8 cellular contexts compared by ENCODE assay signal in the genomic region with DNA sequence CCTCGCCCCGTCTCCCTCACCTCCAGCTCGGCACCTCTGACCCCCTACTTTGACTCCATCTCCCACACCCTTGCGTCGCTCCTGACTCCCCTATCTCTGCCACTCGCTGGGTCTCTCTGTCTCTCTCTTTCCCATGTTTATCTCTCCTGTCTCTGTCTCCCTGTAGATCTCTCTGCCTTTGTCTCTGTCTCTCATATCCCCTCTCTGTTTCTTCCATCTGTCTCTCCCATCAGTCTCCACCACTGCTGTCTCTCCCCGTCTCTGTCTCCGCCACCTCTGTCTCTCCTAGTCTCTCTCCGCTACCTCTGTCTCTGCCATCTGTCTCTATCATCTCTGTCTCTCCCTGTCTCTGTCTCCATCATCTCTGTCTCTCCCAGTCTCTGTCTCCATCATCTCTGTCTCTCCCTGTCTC. TPM values are rescaled to one million over a fixed set of nuclear protein-coding genes. Genes with fewer than 3 reads are reported as not detected.
DNase-seq lines count a peak whose midpoint lies in the region; ATAC-seq, FAIRE-seq and TF ChIP-seq lines count a peak whose summit lies in the region.

No MANE protein-coding gene starts in this region.

- no peak for TF ChIP-seq POLR2A in heart left ventricle (IDR thresholded peaks at IDR 0.05)

- TF ChIP-seq CTCF in heart left ventricle (IDR thresholded peaks at IDR 0.05) = no peak

- no peak for DNase-seq in heart left ventricle
- no peak for DNase-seq in cardiac septum (ENCODE audit: low spot score)
- no peak for DNase-seq in adipocyte (ENCODE audit: low read depth)
- peak; percentile 13 for DNase-seq in kidney glomerular epithelial cell (lab: John Stamatoyannopoulos, UW)
- peak; percentile 29 for DNase-seq in urothelium cell line (ENCODE audit: low spot score)
- no peak for DNase-seq in islet precursor cell

- peaks cover 0 to 55% (median 35%) of the 10 kb centered on the region in 12 donors for H3K4me1 ChIP-seq in heart left ventricle
- H3K4me1 ChIP-seq in adipocyte (ENCODE audit: control insufficient read depth, insufficient read depth, low read length) = peaks cover 8% of the 10 kb centered on the region

- intact Hi-C loops in heart left ventricle (cut with DNase I) = loop anchor here in 1 of 10 donors (2.0 kb wide), 1 partner anchor 17 kb away; no protein-coding TSS in a partner anchor
- intact Hi-C loops in cardiac septum (cut with DNase I) = no loop called here

- 12 to 17% (median 16%) methylated on average over 8 to 9 of the region's 9 CpGs for WGBS in heart left ventricle, 4 donors

- H3K9ac ChIP-seq in adipocyte (ENCODE audit: low read length) = peak overlapping the region; percentile 91

- H3K9me3 ChIP-seq in heart left ventricle (no peaks in the 10 kb centered on the region), adipocyte (ENCODE audit: control insufficient read depth, low read length) (no peaks in the 10 kb centered on the region)

- H3K27me3 ChIP-seq in heart left ventricle = peaks cover 0 to 19% (median 0%) of the 10 kb centered on the region in 9 donors
- H3K27me3 ChIP-seq in adipocyte (replicated peaks; ENCODE audit: control insufficient read depth, insufficient read depth, low read length) = no peaks in the 10 kb centered on the region

- peak overlapping the region in 10 of 12 donors; percentile 1 to 78 (median 52) for H3K27ac ChIP-seq in heart left ventricle

- H3K36me3 ChIP-seq in heart left ventricle (no peaks in the 10 kb centered on the region), adipocyte (ENCODE audit: control insufficient read depth, insufficient read depth, low read length, severe bottlenecking) (no peaks in the 10 kb centered on the region)

- no peak for FAIRE-seq in urothelium cell line (lab: Jason Lieb, UNC)

- H3K4me3 ChIP-seq in heart left ventricle = peak overlapping the region in 9 of 12 donors; percentile 6 to 46 (median 42)
- H3K4me3 ChIP-seq in adipocyte (ENCODE audit: low read length) = peak overlapping the region; percentile 84

- ATAC-seq in heart left ventricle (peak in 1 of 4 donors; percentile 6), GM18870 (IDR thresholded peaks at IDR 0.05; ENCODE audit: unreplicated experiment) (no peak), HG02623 (IDR thresholded peaks at IDR 0.05; ENCODE audit: unreplicated experiment) (no peak)

RNA-seq across cellular contexts. Expression of a gene that starts 12.4 kb away (rescaled TPM):
- 1 to 10 TPM; 1.9 to 5.4 (median 4.6) TPM for total RNA-seq in heart left ventricle
- 1 to 10 TPM; 3.8 to 5.0 TPM for polyA plus RNA-seq in heart left ventricle
- 4.4 TPM for total RNA-seq in cardiac septum

RNA-seq across cellular contexts. Expression of a gene that starts 13.0 kb away (rescaled TPM):
- 10 to 100 TPM in 8 of 9 donors, 1 to 10 TPM in 1; 6.7 to 23.8 (median 14.9) TPM for total RNA-seq in heart left ventricle
- polyA plus RNA-seq in heart left ventricle = 10 to 100 TPM; 29.5 to 33.3 TPM
- 23.1 TPM for total RNA-seq in cardiac septum

RNA-seq across cellular contexts. Expression of a gene that starts 31.3 kb away (rescaled TPM):
- 10 to 100 TPM in 5 of 9 donors, 1 to 10 TPM in 4; 4.8 to 14.0 (median 10.3) TPM for total RNA-seq in heart left ventricle
- 1 to 10 TPM; 7.4 to 8.3 TPM for polyA plus RNA-seq in heart left ventricle
- total RNA-seq in cardiac septum = 18.0 TPM

Comparison
In these comparisons a context has a peak if more than half of its experiments do, and no peak if none do; other contexts are left out.
1. DNase-seq: peak in kidney glomerular epithelial cell (single experiment) and urothelium cell line (single experiment); none in heart left ventricle (0 of 5), cardiac septum (single experiment), adipocyte (single experiment) and islet precursor cell (single experiment).